8 cellular contexts compared by ENCODE assay signal in the genomic region with DNA sequence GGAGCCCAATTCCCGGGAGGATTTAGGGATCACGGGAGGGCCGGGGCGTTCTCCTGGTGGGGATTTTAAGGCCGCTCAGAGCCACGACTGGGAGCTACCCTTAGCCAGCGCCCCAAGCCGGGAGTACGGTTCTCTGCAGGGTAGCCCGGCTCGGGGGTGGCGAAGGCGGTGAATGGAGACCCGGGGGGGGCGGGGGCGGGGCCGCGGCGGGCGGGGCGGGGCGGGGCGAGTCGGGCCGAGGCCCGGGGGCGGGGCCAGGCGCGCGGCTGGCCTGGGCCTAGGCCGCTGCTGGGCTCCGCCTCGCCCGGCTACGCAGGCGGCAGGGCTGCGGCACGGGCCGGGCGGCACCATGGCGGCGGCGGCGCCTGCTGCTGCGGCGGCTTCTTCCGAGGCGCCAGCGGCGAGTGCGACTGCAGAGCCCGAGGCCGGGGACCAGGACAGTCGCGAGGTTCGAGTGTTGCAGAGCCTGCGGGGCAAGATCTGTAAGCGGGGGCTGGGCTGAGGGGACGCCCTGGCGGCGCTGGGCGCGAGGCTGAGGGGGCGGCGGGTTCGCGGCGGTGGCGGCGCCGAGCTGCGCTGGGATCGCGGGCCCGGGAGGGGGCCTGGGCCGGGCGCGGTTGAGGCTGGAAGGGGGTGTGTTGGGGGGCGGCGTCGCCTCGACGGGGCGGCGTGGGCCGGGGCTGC. TPM values are rescaled to one million over a fixed set of nuclear protein-coding genes. Genes with fewer than 3 reads are reported as not detected.
DNase-seq lines count a peak whose midpoint lies in the region; ATAC-seq, FAIRE-seq and TF ChIP-seq lines count a peak whose summit lies in the region.

A gene with protein sequence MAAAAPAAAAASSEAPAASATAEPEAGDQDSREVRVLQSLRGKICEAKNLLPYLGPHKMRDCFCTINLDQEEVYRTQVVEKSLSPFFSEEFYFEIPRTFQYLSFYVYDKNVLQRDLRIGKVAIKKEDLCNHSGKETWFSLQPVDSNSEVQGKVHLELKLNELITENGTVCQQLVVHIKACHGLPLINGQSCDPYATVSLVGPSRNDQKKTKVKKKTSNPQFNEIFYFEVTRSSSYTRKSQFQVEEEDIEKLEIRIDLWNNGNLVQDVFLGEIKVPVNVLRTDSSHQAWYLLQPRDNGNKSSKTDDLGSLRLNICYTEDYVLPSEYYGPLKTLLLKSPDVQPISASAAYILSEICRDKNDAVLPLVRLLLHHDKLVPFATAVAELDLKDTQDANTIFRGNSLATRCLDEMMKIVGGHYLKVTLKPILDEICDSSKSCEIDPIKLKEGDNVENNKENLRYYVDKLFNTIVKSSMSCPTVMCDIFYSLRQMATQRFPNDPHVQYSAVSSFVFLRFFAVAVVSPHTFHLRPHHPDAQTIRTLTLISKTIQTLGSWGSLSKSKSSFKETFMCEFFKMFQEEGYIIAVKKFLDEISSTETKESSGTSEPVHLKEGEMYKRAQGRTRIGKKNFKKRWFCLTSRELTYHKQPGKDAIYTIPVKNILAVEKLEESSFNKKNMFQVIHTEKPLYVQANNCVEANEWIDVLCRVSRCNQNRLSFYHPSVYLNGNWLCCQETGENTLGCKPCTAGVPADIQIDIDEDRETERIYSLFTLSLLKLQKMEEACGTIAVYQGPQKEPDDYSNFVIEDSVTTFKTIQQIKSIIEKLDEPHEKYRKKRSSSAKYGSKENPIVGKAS (plus strand): TSS at position 293 of the 684 bp plus-strand sequence. CDS start 57 bp downstream, at position 350.

- no peak for TF ChIP-seq CTCF in left ventricle myocardium inferior (IDR thresholded peaks at IDR 0.05; ENCODE audit: borderline replicate concordance)
- no peak for TF ChIP-seq CTCF in prostate gland (IDR thresholded peaks at IDR 0.05)

- H3K27ac ChIP-seq in left ventricle myocardium inferior (replicated peaks) (peak within 1 kb of the TSS; percentile 96), prostate gland (peak within 1 kb of the TSS; percentile 96), urinary bladder (ENCODE audit: low read depth) (peak within 1 kb of the TSS; percentile 99)

- H3K9me3 ChIP-seq in left ventricle myocardium inferior (replicated peaks) = no peaks in the 10 kb centered on the region
- H3K9me3 ChIP-seq in prostate gland = no peaks in the 10 kb centered on the region

- intact Hi-C loops in T-helper 1 cell treated with Interleukin-12 subunit alpha and Interleukin-12 subunit beta and Interleukin-4 antibody, amounts not matched to agents 30 ng/mL and 1 ng/mL, for 36 hours (cut with micrococcal nuclease) = loop anchor here (1.0 to 5.0 kb wide), 15 partner anchors 11 to 1515 kb away; a partner anchor contains a TSS
- intact Hi-C loops in left ventricle myocardium inferior (cut with micrococcal nuclease) = no loop called here
- intact Hi-C loops in prostate gland (cut with DNase I) = loop anchor here (2.0 kb wide), 1 partner anchor 252 kb away; a partner anchor contains a TSS

- peak; percentile 65 for FAIRE-seq in GM12892 (lab: Jason Lieb, UNC)

- peaks cover 30% of the 10 kb centered on the region for H3K4me1 ChIP-seq in left ventricle myocardium inferior
- H3K4me1 ChIP-seq in prostate gland (replicated peaks) = no peaks in the 10 kb centered on the region
- peaks cover 2% of the 10 kb centered on the region for H3K4me1 ChIP-seq in urinary bladder (ENCODE audit: insufficient read depth)

- peak; percentile 81; the same call in 1 of the 2 replicates for TF ChIP-seq POLR2A in GM12892 (IDR thresholded peaks at IDR 0.05; ENCODE audit: low read depth, low read length)
- TF ChIP-seq POLR2A in prostate gland (IDR thresholded peaks at IDR 0.05) = peak; percentile 83

- DNase-seq in GM12892 (ENCODE audit: insufficient read length) = peak; percentile 67
- DNase-seq in NCI-H1417 treated with DMSO at 0.1 percent for 48 hours (lab: John Stamatoyannopoulos, UW) = peak; percentile 41
- DNase-seq in amniotic stem cell (lab: John Stamatoyannopoulos, UW) = peak; percentile 50
- DNase-seq in left ventricle myocardium inferior = peak; percentile 66
- DNase-seq in prostate gland (ENCODE audit: low spot score) = peak; percentile 50

- WGBS in prostate gland = 2% methylated on average over 77 of the region's 86 CpGs
- under 1% methylated on average over 84 of the region's 86 CpGs for WGBS in urinary bladder

- H3K27me3 ChIP-seq in left ventricle myocardium inferior (ENCODE audit: low read depth) = no peaks in the 10 kb centered on the region
- no peaks in the 10 kb centered on the region for H3K27me3 ChIP-seq in prostate gland (replicated peaks; ENCODE audit: insufficient read depth)

- H3K36me3 ChIP-seq in left ventricle myocardium inferior (no peaks in the 10 kb centered on the region), prostate gland (no peaks in the 10 kb centered on the region), urinary bladder (ENCODE audit: insufficient read depth) (no peaks in the 10 kb centered on the region)

- peak; percentile 76 for ATAC-seq in HG02759 (IDR thresholded peaks at IDR 0.05; ENCODE audit: unreplicated experiment)

- peak within 1 kb of the TSS; percentile 88 for H3K4me3 ChIP-seq in left ventricle myocardium inferior
- peak within 1 kb of the TSS; percentile 96 to 98 for H3K4me3 ChIP-seq in prostate gland
- H3K4me3 ChIP-seq in urinary bladder (ENCODE audit: low read depth, low read length) = peak within 1 kb of the TSS; percentile 83

RNA-seq across cellular contexts. Expression of the gene that starts here (rescaled TPM):
- polyA plus RNA-seq in GM12892 (2012; ENCODE audit: missing spikeins) = 5.2 TPM
- total RNA-seq in T-helper 1 cell treated with Interleukin-12 subunit alpha and Interleukin-12 subunit beta and Interleukin-4 antibody, amounts not matched to agents 30 ng/mL and 1 ng/mL, for 36 hours = 49.6 and 51.9 TPM in 2 replicates
- total RNA-seq in left ventricle myocardium inferior = 4.3 TPM
- 10 to 100 TPM in 1 of 2 donors, 1 to 10 TPM in 1; 7.8 to 13.5 TPM for total RNA-seq in prostate gland
- 38.8 TPM for total RNA-seq in urinary bladder
- polyA plus RNA-seq in urinary bladder = 5.9 TPM

Comparison
In these comparisons a context has a peak if more than half of its experiments do, and no peak if none do; other contexts are left out.
1. Peak in every context shown above with its lines: DNase-seq, ATAC-seq, H3K4me3 ChIP-seq and H3K27ac ChIP-seq.